In genomic region chr22:38202437-38203089, GRCh38 we compare ENCODE assay signal across 8 cellular contexts. TPM values are rescaled to one million over a fixed set of nuclear protein-coding genes. Genes with fewer than 3 reads are reported as not detected.
DNase-seq lines count a peak whose midpoint lies in the region; ATAC-seq and TF ChIP-seq lines count a peak whose summit lies in the region.

No MANE protein-coding gene starts in this region.

- TF ChIP-seq POLR2A in esophagus muscularis mucosa (IDR thresholded peaks at IDR 0.05; ENCODE audit: low read depth) (no peak), testis (IDR thresholded peaks at IDR 0.05) (no peak)

- H3K27ac ChIP-seq in esophagus muscularis mucosa (replicated peaks in 1 of 4) (peak overlapping the region; percentile 93 to 100 (median 99)), testis (peak overlapping the region; percentile 98)

- H3K4me3 Mint-ChIP-seq in activated T-cell treated with anti-CD3 and anti-CD28 coated beads, Interleukin-2, amount 50 U/mL, for 72 hours, result peak overlapping the region; percentile 85 to 87

- peak; percentile 91 for TF ChIP-seq EP300 in esophagus muscularis mucosa (IDR thresholded peaks at IDR 0.05)

- H3K27ac Mint-ChIP-seq in activated T-cell treated with anti-CD3 and anti-CD28 coated beads, Interleukin-2, amount 50 U/mL, for 72 hours, result peak overlapping the region; percentile 72

- ATAC-seq in activated T-cell treated with anti-CD3 and anti-CD28 coated beads, Interleukin-2, amount 50 U/mL, for 72 hours (replicated peaks in 1 of 2), result peak; percentile 56 to 59

- intact Hi-C loops in esophagus muscularis mucosa (cut with DNase I) (loop anchor here (5.0 kb wide), 1 partner anchor 115 kb away; the partner anchor contains the start of gene CSNK1E), testis (cut with DNase I; ENCODE audit: low total_unique reads) (no loop called here)

- DNase-seq in GM06990 (ENCODE audit: extremely low read depth, insufficient read length) (peak; percentile 74), HFF-Myc (ENCODE audit: extremely low read depth, low read depth) (no peak), NCI-H69 (lab: John Stamatoyannopoulos, UW) (peak; percentile 82), esophagus muscularis mucosa (ENCODE audit: extremely low spot score) (no peak), myocyte (ENCODE audit: low read depth) (peak; percentile 63), testis (peak; percentile 93), hippocampal formation (lab: John Stamatoyannopoulos, UW) (no peak)
- DNase-seq in activated T-cell treated with anti-CD3 and anti-CD28 coated beads, Interleukin-2, amount 50 U/mL, for 72 hours, result peak; percentile 77 to 80

- H3K36me3 Mint-ChIP-seq in activated T-cell treated with anti-CD3 and anti-CD28 coated beads, Interleukin-2, amount 50 U/mL, for 72 hours (ENCODE audit: insufficient read depth in 2 of 2), result no peaks in the 10 kb centered on the region

- peak overlapping the region; percentile 75 for H3K4me3 ChIP-seq in GM06990 (replicated peaks; ENCODE audit: low read depth, low read length)
- H3K4me3 ChIP-seq in HFF-Myc (replicated peaks; ENCODE audit: low read depth, low read length), result peak overlapping the region; percentile 66
- peak overlapping the region; percentile 73 to 92 (median 85) for H3K4me3 ChIP-seq in esophagus muscularis mucosa
- H3K4me3 ChIP-seq in testis, result peak overlapping the region; percentile 83 to 91

- H3K9me3 Mint-ChIP-seq in activated T-cell treated with anti-CD3 and anti-CD28 coated beads, Interleukin-2, amount 50 U/mL, for 72 hours, result no peaks in the 10 kb centered on the region

- peaks cover 37% of the 10 kb centered on the region for H3K4me1 Mint-ChIP-seq in activated T-cell treated with anti-CD3 and anti-CD28 coated beads, Interleukin-2, amount 50 U/mL, for 72 hours (ENCODE audit: low read depth)

- H3K27me3 Mint-ChIP-seq in activated T-cell treated with anti-CD3 and anti-CD28 coated beads, Interleukin-2, amount 50 U/mL, for 72 hours (ENCODE audit: low read depth), result no peaks in the 10 kb centered on the region

- H3K36me3 ChIP-seq in GM06990 (ENCODE audit: control insufficient read depth, insufficient read depth, low read length), result no peaks in the 10 kb centered on the region
- H3K36me3 ChIP-seq in esophagus muscularis mucosa, result no peaks in the 10 kb centered on the region
- no peaks in the 10 kb centered on the region for H3K36me3 ChIP-seq in testis (ENCODE audit: low read depth, missing control alignments)

- H3K9me3 ChIP-seq in esophagus muscularis mucosa (no peaks in the 10 kb centered on the region), testis (no peaks in the 10 kb centered on the region)

- TF ChIP-seq CTCF in GM06990 (IDR thresholded peaks at IDR 0.05; ENCODE audit: insufficient read depth, low read length, poor library complexity, severe bottlenecking) (no peak), HFF-Myc (IDR thresholded peaks at IDR 0.05; ENCODE audit: low read depth, low read length, missing control alignments) (no peak), esophagus muscularis mucosa (IDR thresholded peaks at IDR 0.05) (peak; percentile 11 to 29 (median 18)), testis (IDR thresholded peaks at IDR 0.05) (peak in 2 of 3 experiments; percentile 18 to 24)

- H3K4me1 ChIP-seq in esophagus muscularis mucosa, result peaks cover 24 to 42% (median 42%) of the 10 kb centered on the region in 4 donors
- H3K4me1 ChIP-seq in testis, result peaks cover 25% of the 10 kb centered on the region

- 0% methylated on average over 15 of the region's 74 CpGs for WGBS in esophagus muscularis mucosa
- WGBS in testis, 2 donors, result 0 to 1% methylated on average over 14 to 55 of the region's 74 CpGs

- H3K27me3 ChIP-seq in GM06990 (replicated peaks; ENCODE audit: control insufficient read depth, insufficient read depth, low read length), result no peaks in the 10 kb centered on the region
- H3K27me3 ChIP-seq in esophagus muscularis mucosa, result peaks cover 0 to 10% (median 0%) of the 10 kb centered on the region in 4 donors
- no peaks in the 10 kb centered on the region for H3K27me3 ChIP-seq in testis

RNA-seq across cellular contexts. Expression of gene MAFF, which starts 0.8 kb away (rescaled TPM):
- 10 to 100 TPM; 15.6 to 20.3 TPM for total RNA-seq in activated T-cell treated with anti-CD3 and anti-CD28 coated beads, Interleukin-2, amount 50 U/mL, for 72 hours
- total RNA-seq in esophagus muscularis mucosa, result 100 to 1,000 TPM in 1 of 4 donors, 10 to 100 TPM in 3; 26.2 to 182 (median 54.3) TPM
- 4.1 and 8.7 TPM in 2 replicates for total RNA-seq in myocyte
- 7.4 TPM for polyA plus RNA-seq in myocyte (2012)
- total RNA-seq in testis, result 1 to 10 TPM; 3.7 to 5.8 TPM
- 3.2 TPM for polyA plus RNA-seq in testis (ENCODE audit: insufficient read depth, low read depth, low replicate concordance)

RNA-seq across cellular contexts. Expression of gene PLA2G6, which starts 20.9 kb away (rescaled TPM):
- total RNA-seq in activated T-cell treated with anti-CD3 and anti-CD28 coated beads, Interleukin-2, amount 50 U/mL, for 72 hours, result 100 to 1,000 TPM in 1 of 2 donors, 10 to 100 TPM in 1; 87.5 to 102 TPM
- total RNA-seq in esophagus muscularis mucosa (10 to 100 TPM; 13.9 to 18.3 (median 15.6) TPM), myocyte (15.6 and 18.9 TPM in 2 replicates), testis (100 to 1,000 TPM in 1 of 2 donors, 10 to 100 TPM in 1; 89.4 to 122 TPM)
- polyA plus RNA-seq in myocyte (2012), result 14.7 TPM
- polyA plus RNA-seq in testis (ENCODE audit: insufficient read depth, low read depth, low replicate concordance), result 135 TPM

Comparison
In these comparisons a context has a peak if more than half of its experiments do, and no peak if none do; other contexts are left out.
1. DNase-seq: peak in GM06990 (single experiment), NCI-H69 (single experiment), activated T-cell treated with anti-CD3 and anti-CD28 coated beads, Interleukin-2, amount 50 U/mL, for 72 hours (2 of 2), myocyte (single experiment) and testis (single experiment); none in HFF-Myc (single experiment), esophagus muscularis mucosa (single experiment) and hippocampal formation (0 of 2).
2. CTCF ChIP-seq: peak in esophagus muscularis mucosa (3 of 3) and testis (2 of 3); none in GM06990 (single experiment) and HFF-Myc (single experiment).
3. Peak in every context shown above with its lines, with median percentiles within 50 percentile points of each other: H3K4me3 ChIP-seq.